In the genomic region with DNA sequence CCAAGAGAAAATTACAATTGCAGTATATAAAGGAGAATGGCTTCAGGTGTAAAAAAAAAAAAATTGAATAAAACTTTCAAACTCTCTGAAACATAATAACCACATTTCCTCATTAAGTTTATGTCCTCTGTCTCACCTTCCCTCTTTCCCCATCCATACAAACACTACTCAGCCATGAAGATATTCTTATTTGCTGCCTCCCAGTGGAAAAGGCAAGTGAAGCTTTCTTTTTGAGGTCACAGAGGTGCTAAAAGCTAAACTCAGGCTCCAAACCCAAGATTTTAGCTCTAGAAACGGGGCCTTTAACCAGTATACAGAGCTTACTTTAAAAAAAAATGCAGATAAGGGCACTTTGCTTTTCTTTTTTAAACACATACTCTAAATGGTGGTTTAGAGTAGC, we compare ENCODE assay signal across 1 cellular context.
TF ChIP-seq lines count a peak whose summit lies in the region.

No MANE protein-coding gene starts in this region.

TF ChIP-seq in H1, 55 proteins besides CTCF, POLR2A, EP300 and RAD21:
- no peak for TF ChIP-seq RXRA (IDR thresholded peaks at IDR 0.05; ENCODE audit: insufficient read depth, low read depth, low read length)
- no peak for TF ChIP-seq FOSL1 (IDR thresholded peaks at IDR 0.05; ENCODE audit: insufficient read depth, low read depth, low read length)
- no peak for TF ChIP-seq SRF (IDR thresholded peaks at IDR 0.05; ENCODE audit: low read depth, low read length)
- no peak for TF ChIP-seq JUND (IDR thresholded peaks at IDR 0.05; ENCODE audit: low read length)
- no peak for TF ChIP-seq SIX5 (IDR thresholded peaks at IDR 0.05; ENCODE audit: low read depth, low read length)
- no peak for TF ChIP-seq JUN (IDR thresholded peaks at IDR 0.05; ENCODE audit: low read depth, low read length)
- TF ChIP-seq POU5F1 (IDR thresholded peaks at IDR 0.05; ENCODE audit: low read depth, low read length), result no peak
- no peak for TF ChIP-seq ZNF274 (IDR thresholded peaks at IDR 0.05; ENCODE audit: borderline replicate concordance, extremely low read depth, low read length)
- no peak for TF ChIP-seq CBX5 (IDR thresholded peaks at IDR 0.05; ENCODE audit: low read depth, low read length)
- TF ChIP-seq EZH2 (IDR thresholded peaks at IDR 0.05; ENCODE audit: low read depth, low read length, severe bottlenecking), result no peak
- TF ChIP-seq, protein P1, sequence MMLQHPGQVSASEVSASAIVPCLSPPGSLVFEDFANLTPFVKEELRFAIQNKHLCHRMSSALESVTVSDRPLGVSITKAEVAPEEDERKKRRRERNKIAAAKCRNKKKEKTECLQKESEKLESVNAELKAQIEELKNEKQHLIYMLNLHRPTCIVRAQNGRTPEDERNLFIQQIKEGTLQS (IDR thresholded peaks at IDR 0.05; ENCODE audit: insufficient read depth, low read depth, low read length), result no peak
- no peak for TF ChIP-seq SP2 (IDR thresholded peaks at IDR 0.05; ENCODE audit: low read length)
- TF ChIP-seq, protein P2, sequence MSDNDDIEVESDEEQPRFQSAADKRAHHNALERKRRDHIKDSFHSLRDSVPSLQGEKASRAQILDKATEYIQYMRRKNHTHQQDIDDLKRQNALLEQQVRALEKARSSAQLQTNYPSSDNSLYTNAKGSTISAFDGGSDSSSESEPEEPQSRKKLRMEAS (IDR thresholded peaks at IDR 0.05), result no peak
- TF ChIP-seq SIN3A (conservative IDR thresholded peaks at IDR 0.05 in 1 of 2, IDR thresholded peaks at IDR 0.05 in 1 of 2; ENCODE audit: low read depth in 1 of 2, low read length in 2 of 2), result no peak
- no peak for TF ChIP-seq NRF1 (IDR thresholded peaks at IDR 0.05; ENCODE audit: low read depth, low read length)
- no peak for TF ChIP-seq BACH1 (IDR thresholded peaks at IDR 0.05; ENCODE audit: low read length)
